8 cellular contexts compared by ENCODE assay signal in genomic region chr9:127786773-127787123, GRCh38. TPM values are rescaled to one million over a fixed set of nuclear protein-coding genes. Genes with fewer than 3 reads are reported as not detected.
A peak's percentile ranks its signal among the peaks of the same experiment; 100 is the strongest.
DNase-seq lines count a peak whose midpoint lies in the region; ATAC-seq, FAIRE-seq and TF ChIP-seq lines count a peak whose summit lies in the region.

No MANE protein-coding gene starts in this region.

- RAD21 ChIA-PET in HCT116 (lab: Charles Lee; ENCODE audit: low non-redundant PET in 1 of 2, low total read pairs in 2 of 2, uncharacterized antibody in 2 of 2, unreplicated experiment in 2 of 2) = no interaction called here

- no peaks in the 10 kb centered on the region for H3K27me3 ChIP-seq in HCT116 (ENCODE audit: insufficient read depth, low read length)
- H3K27me3 ChIP-seq in K562 (ENCODE audit: control insufficient read depth in 2 of 2, insufficient read depth in 2 of 2, low read length in 2 of 2) = no peaks in the 10 kb centered on the region
- H3K27me3 ChIP-seq in mesendoderm (ENCODE audit: insufficient read depth, low read length, poor library complexity) = no peaks in the 10 kb centered on the region

- peaks cover 11% of the 10 kb centered on the region; the same call in 2 of the 3 replicates for H3K4me1 ChIP-seq in A549
- H3K4me1 ChIP-seq in HCT116 (ENCODE audit: control insufficient read depth in 1 of 2, insufficient read depth in 2 of 2, low read length in 2 of 2) = peaks cover 11 to 14% of the 10 kb centered on the region in 2 experiments; a peak in 3 of 4 replicates
- peaks cover 7 to 36% of the 10 kb centered on the region in 2 experiments; a peak in 4 of 5 replicates for H3K4me1 ChIP-seq in K562 (replicated peaks in 1 of 2; ENCODE audit: control insufficient read depth in 2 of 2, insufficient read depth in 2 of 2, low read length in 2 of 2)
- peaks cover 3% of the 10 kb centered on the region for H3K4me1 ChIP-seq in mesendoderm (ENCODE audit: control insufficient read depth, low read depth, low read length)

- no peak overlapping the region for H4K5ac ChIP-seq in mesendoderm (ENCODE audit: low read length)

- 0% methylated on average over 12 of the region's 12 CpGs for WGBS in A549 (ENCODE audit: missing lambda C conversion rate)
- WGBS in K562 (ENCODE audit: insufficient coverage, low coverage, missing lambda C conversion rate) = 0% methylated on average over 12 of the region's 12 CpGs
- no CpG with 5 or more reads among the region's 12 CpGs for WGBS in mesendoderm (ENCODE audit: extremely low coverage, insufficient coverage, low lambda C conversion rate)

- intact Hi-C loops in HCT116 (cut with micrococcal nuclease) (loop anchor here (5.0 kb wide), 1 partner anchor 131 kb away; the partner anchor contains the start of gene ST6GALNAC4), K562 (cut with micrococcal nuclease) (no loop called here)

- no peaks in the 10 kb centered on the region for H3K9me2 ChIP-seq in HCT116 (ENCODE audit: insufficient read depth)

- H3K18ac ChIP-seq in mesendoderm (ENCODE audit: low read length) = no peak overlapping the region

- no peaks in the 10 kb centered on the region for H3K9me1 ChIP-seq in K562 (ENCODE audit: control insufficient read depth, insufficient read depth, low read length)

- H4K20me1 ChIP-seq in HCT116 (ENCODE audit: insufficient read depth) (peaks cover 31% of the 10 kb centered on the region; the same call in 1 of the 2 replicates), K562 (replicated peaks; ENCODE audit: control insufficient read depth, insufficient read depth, low read length) (peaks cover 29% of the 10 kb centered on the region)

- no peaks in the 10 kb centered on the region for H3K9me3 ChIP-seq in A549
- no peaks in the 10 kb centered on the region for H3K9me3 ChIP-seq in HCT116 (ENCODE audit: control insufficient read depth in 1 of 2, insufficient read depth in 1 of 2, low read depth in 1 of 2, low read length in 2 of 2)
- H3K9me3 ChIP-seq in K562 (replicated peaks; ENCODE audit: control insufficient read depth, insufficient read depth, low read depth, low read length) = no peaks in the 10 kb centered on the region

- no peak overlapping the region for H3K23ac ChIP-seq in mesendoderm (ENCODE audit: low read length)

- no peak overlapping the region for H2AK5ac ChIP-seq in mesendoderm (ENCODE audit: low read length)

- FAIRE-seq in A549 (lab: Jason Lieb, UNC) = no peak
- no peak for FAIRE-seq in K562 (lab: Jason Lieb, UNC)

- H3K56ac ChIP-seq in mesendoderm (ENCODE audit: low read length) = peak overlapping the region; percentile 93

- H3K9ac ChIP-seq in HCT116 (ENCODE audit: low read length) (peak overlapping the region; percentile 89), K562 (ENCODE audit: insufficient read depth in 1 of 2, low read depth in 2 of 2, low read length in 2 of 2) (peak overlapping the region; percentile 90 to 96), mesendoderm (ENCODE audit: low read length) (peak overlapping the region; percentile 93)

- TF ChIP-seq EP300 in A549 (IDR thresholded peaks at IDR 0.05) (no peak), K562 (IDR thresholded peaks at IDR 0.05; ENCODE audit: low read length) (no peak)

- H3K4me3 ChIP-seq in A549 (peak overlapping the region; percentile 88), HCT116 (replicated peaks in 1 of 2; ENCODE audit: low read depth in 1 of 2, low read length in 2 of 2) (peak overlapping the region; percentile 76 to 90), K562 (peak overlapping the region; percentile 99), mesendoderm (ENCODE audit: low read length) (peak overlapping the region; percentile 91)

- no peak overlapping the region for H2BK5ac ChIP-seq in mesendoderm (ENCODE audit: low read length)

- H3K4me2 ChIP-seq in A549 (peak overlapping the region; percentile 79), HCT116 (ENCODE audit: low read length) (peak overlapping the region; percentile 87), K562 (ENCODE audit: insufficient read depth, low read length) (peak overlapping the region; percentile 77), mesendoderm (ENCODE audit: low read length) (peak overlapping the region; percentile 55)

- peak; percentile 50 for TF ChIP-seq CTCF in A549 (IDR thresholded peaks at IDR 0.05)
- TF ChIP-seq CTCF in HCT116 (IDR thresholded peaks at IDR 0.05 in 2 of 3, conservative IDR thresholded peaks at IDR 0.05 in 1 of 3; ENCODE audit: borderline replicate concordance in 1 of 3, insufficient read depth in 1 of 3, low read depth in 2 of 3, low read length in 2 of 3) = peak in 2 of 3 experiments; percentile 41 to 57; a peak in 3 of 6 replicates
- TF ChIP-seq CTCF in K562 (IDR thresholded peaks at IDR 0.05 in 2 of 3, conservative IDR thresholded peaks at IDR 0.05 in 1 of 3; ENCODE audit: insufficient read depth in 2 of 3, low read depth in 1 of 3, low read length in 3 of 3) = peak; percentile 20 to 66 (median 45); a peak in 5 of 6 replicates

- CTCF ChIA-PET in A549 (lab: Yijun Ruan, JAX) = interaction anchor here (0.6 to 12.1 kb wide), 18 partner anchors 8 to 200 kb away, joined by 3 to 157 read pairs (median 5); partner anchors contain the start of genes FPGS and TOR2A
- CTCF ChIA-PET in HCT116 (lab: Charles Lee) = no interaction called here
- CTCF ChIA-PET in K562 (lab: Yijun Ruan, JAX; ENCODE audit: low intra/inter-chr PET ratio) = interaction anchor here (4.0 to 4.8 kb wide), 2 partner anchors 52 to 83 kb away, joined by 34 to 46 read pairs; partner anchors contain the start of gene TOR2A

- H4K8ac ChIP-seq in mesendoderm (ENCODE audit: low read depth, low read length) = no peak overlapping the region

- no peak overlapping the region for H2BK15ac ChIP-seq in mesendoderm (replicated peaks; ENCODE audit: low read depth)

- H3K79me2 ChIP-seq in HCT116 (ENCODE audit: insufficient read depth, low read length) = peaks cover 50% of the 10 kb centered on the region
- peaks cover 45% of the 10 kb centered on the region for H3K79me2 ChIP-seq in K562 (ENCODE audit: control insufficient read depth, insufficient read depth, low read length)
- H3K79me2 ChIP-seq in mesendoderm (ENCODE audit: control insufficient read depth, insufficient read depth, low read length) = peaks cover 32% of the 10 kb centered on the region

- H2AFZ ChIP-seq in HCT116 (ENCODE audit: low read depth, low read length, poor library complexity, severe bottlenecking) (no peak overlapping the region), K562 (ENCODE audit: low read depth, low read length) (no peak overlapping the region)

- no peak for DNase-seq in A549 (ENCODE audit: low read depth in 1 of 2, low spot score in 1 of 2)
- no peak for DNase-seq in HCT116 (ENCODE audit: low read depth, low spot score)
- DNase-seq in K562 (ENCODE audit: extremely low read depth in 1 of 4, low spot score in 3 of 4) = no peak
- no peak for DNase-seq in mesendoderm
- DNase-seq in activated effector memory CD4-positive, alpha-beta T cell treated with anti-CD3 and anti-CD28 coated beads, Interleukin-2, amount 50 U/mL, for 16 hours = no peak

- ATAC-seq in A549 (peak in 1 of 2 experiments; percentile 7; a peak in 3 of 6 replicates), HCT116 (no peak), K562 (peak; percentile 2; the same call in 2 of the 3 replicates), HG02798 (IDR thresholded peaks at IDR 0.05; ENCODE audit: poor library complexity, unreplicated experiment) (no peak), HG03469 (IDR thresholded peaks at IDR 0.05; ENCODE audit: unreplicated experiment) (no peak), GM18498 (IDR thresholded peaks at IDR 0.05; ENCODE audit: unreplicated experiment) (no peak)

- TF ChIP-seq POLR2A in A549 (IDR thresholded peaks at IDR 0.05; ENCODE audit: low read length) (no peak), HCT116 (IDR thresholded peaks at IDR 0.05; ENCODE audit: borderline replicate concordance, extremely low read depth, insufficient read depth, insufficient read length) (no peak), K562 (conservative IDR thresholded peaks at IDR 0.05) (no peak)

- H3K36me3 ChIP-seq in HCT116 (ENCODE audit: control insufficient read depth in 1 of 2, insufficient read depth in 2 of 2, low read length in 2 of 2) = peaks cover 35 to 47% of the 10 kb centered on the region in 2 experiments
- H3K36me3 ChIP-seq in K562 (ENCODE audit: control insufficient read depth, insufficient read depth, low read length) = peaks cover 49% of the 10 kb centered on the region
- H3K36me3 ChIP-seq in mesendoderm (ENCODE audit: control insufficient read depth, insufficient read depth, low read length) = peaks cover 34% of the 10 kb centered on the region

- H3K27ac ChIP-seq in A549 (peak overlapping the region; percentile 94 to 99), HCT116 (ENCODE audit: low read depth, low read length) (peak overlapping the region; percentile 98), K562 (ENCODE audit: extremely low read depth, low read depth, low read length) (peak overlapping the region; percentile 93), mesendoderm (ENCODE audit: low read depth, low read length) (peak overlapping the region; percentile 99)

- POLR2A ChIA-PET in A549 (lab: Yijun Ruan, JAX) (no interaction called here), HCT116 (lab: Charles Lee) (no interaction called here), K562 (lab: Yijun Ruan, JAX) (no interaction called here)

- BruUV-seq in HCT116 (replicated peaks; lab: Mats Ljungman, UMichigan) (no TSS peak), K562 (replicated peaks; lab: Mats Ljungman, UMichigan) (no TSS peak)

- peak in 1 of 2 experiments; percentile 39; a peak in 2 of 5 replicates for TF ChIP-seq RAD21 in A549 (conservative IDR thresholded peaks at IDR 0.05 in 1 of 2, IDR thresholded peaks at IDR 0.05 in 1 of 2)
- TF ChIP-seq RAD21 in HCT116 (IDR thresholded peaks at IDR 0.05; ENCODE audit: low read depth) = no peak
- peak; percentile 25 to 57 for TF ChIP-seq RAD21 in K562 (CRISPR knock-in tag; conservative IDR thresholded peaks at IDR 0.05 in 1 of 2, IDR thresholded peaks at IDR 0.05 in 1 of 2)

- no peak overlapping the region for H2BK120ac ChIP-seq in mesendoderm (ENCODE audit: low read depth, low read length)

- in situ Hi-C loops in K562 (cut with MboI) = no loop called here

- H3K79me1 ChIP-seq in mesendoderm (ENCODE audit: low read length) = peaks cover 26% of the 10 kb centered on the region

- H3K4ac ChIP-seq in mesendoderm (ENCODE audit: low read depth, low read length) = no peak overlapping the region

RNA-seq across cellular contexts. Expression of gene CDK9, which starts 0.9 kb away (rescaled TPM):
- polyA plus RNA-seq in A549 (2011; rRNA removed) (45.7 and 46.7 TPM in 2 replicates), A549 (2017; fragmentation: RNase III; extraction: RNeasy Plus Mini Kit Qiagen cat#74134 plus additional on column Dnase treatment) (35.3 to 46.2 TPM (median 43.8 TPM) in 3 replicates), K562 (2011; rRNA removed) (44.6 and 51.9 TPM in 2 replicates), K562 (2014; fragmentation: Illumina TruSeq; extraction: Trizol) (54.1 and 60.5 TPM in 2 replicates), K562 (2014; fragmentation: Nextera tagmentation; extraction: Ambion mirVana) (1 to 10 TPM; 4.2 to 5.0 TPM), K562 (2014; rRNA removed) (34.7 and 42.6 TPM in 2 replicates)
- polyA plus RNA-seq in A549 (2012; cell fraction: cytosol; rRNA removed) = 54.0 and 66.1 TPM in 2 replicates
- 121 and 140 TPM in 2 replicates for polyA plus RNA-seq in A549 (2012; cell fraction: nucleus; rRNA removed)
- 50.3 and 61.2 TPM in 2 replicates for polyA minus RNA-seq in A549 (2011; rRNA and poly(A)+ RNA removed)
- total RNA-seq in HCT116 (2021; ENCODE audit: unreplicated experiment) (102 TPM), K562 (2014; rRNA removed) (33.0 and 36.7 TPM in 2 replicates), K562 (2014; rRNA removed; fragmentation: Illumina TruSeq; extraction: Trizol) (27.5 and 27.9 TPM in 2 replicates), K562 (2015; rRNA removed; fragmentation: Illumina TruSeq; extraction: Trizol) (28.1 and 29.8 TPM in 2 replicates), K562 (2021) (75.2 and 78.6 TPM in 2 replicates)
- polyA plus RNA-seq in HCT116 (2012) = 73.7 and 74.4 TPM in 2 replicates
- 56.0 and 127 TPM in 2 replicates for total RNA-seq in K562 (2011; cell fraction: chromatin; rRNA removed; ENCODE audit: low replicate concordance)
- 76.7 and 85.9 TPM in 2 replicates for total RNA-seq in K562 (2011; cell fraction: nucleolus; rRNA removed)
- total RNA-seq in K562 (2011; cell fraction: nucleoplasm; rRNA removed) = 52.5 and 57.5 TPM in 2 replicates
- 44.4 and 58.1 TPM in 2 replicates for polyA plus RNA-seq in K562 (2011; cell fraction: cytosol; rRNA removed)
- polyA plus RNA-seq in K562 (2011; cell fraction: nucleus; rRNA removed) = 121 and 155 TPM in 2 replicates
- 52.1 and 60.8 TPM in 2 replicates for polyA plus RNA-seq in K562 (2012)
- polyA minus RNA-seq in K562 (2011; rRNA and poly(A)+ RNA removed) = 45.5 and 76.0 TPM in 2 replicates
- polyA minus RNA-seq in K562 (2011; cell fraction: cytosol; rRNA and poly(A)+ RNA removed) = 25.9 and 42.3 TPM in 2 replicates
- polyA minus RNA-seq in K562 (2011; cell fraction: nucleus; rRNA and poly(A)+ RNA removed) = 31.0 and 33.8 TPM in 2 replicates
- 50.9 TPM for polyA plus RNA-seq in mesendoderm (2013, experiment 1 of 2)
- polyA plus RNA-seq in mesendoderm (2013, experiment 2 of 2) = 48.8 TPM

RNA-seq across cellular contexts. Expression of gene SH2D3C, which starts 8.3 kb away (rescaled TPM):
- polyA plus RNA-seq in A549 (2011; rRNA removed) (0.06 and 0.11 TPM in 2 replicates), A549 (2017; fragmentation: RNase III; extraction: RNeasy Plus Mini Kit Qiagen cat#74134 plus additional on column Dnase treatment) (0.04 to 0.08 TPM (median 0.06 TPM) in 3 replicates), K562 (2011; rRNA removed) (0.22 and 1.3 TPM in 2 replicates), K562 (2014; fragmentation: Illumina TruSeq; extraction: Trizol) (0.19 and 0.29 TPM in 2 replicates), K562 (2014; fragmentation: Nextera tagmentation; extraction: Ambion mirVana) (under 1 TPM in 1 of 2 experiments, not detected in 1; 0.03 TPM), K562 (2014; rRNA removed) (0.21 and 0.38 TPM in 2 replicates)
- 0.04 and 0.12 TPM in 2 replicates for polyA plus RNA-seq in A549 (2012; cell fraction: cytosol; rRNA removed)
- 0.12 TPM in 1 of 2 replicates, not detected in the other for polyA plus RNA-seq in A549 (2012; cell fraction: nucleus; rRNA removed)
- 0.33 TPM in 1 of 2 replicates, not detected in the other for polyA minus RNA-seq in A549 (2011; rRNA and poly(A)+ RNA removed)
- total RNA-seq in HCT116 (2021; ENCODE audit: unreplicated experiment) (1.3 TPM), K562 (2014; rRNA removed) (0.29 and 1.2 TPM in 2 replicates), K562 (2014; rRNA removed; fragmentation: Illumina TruSeq; extraction: Trizol) (0.11 and 0.19 TPM in 2 replicates), K562 (2015; rRNA removed; fragmentation: Illumina TruSeq; extraction: Trizol) (0.29 and 0.34 TPM in 2 replicates), K562 (2021) (0.83 and 0.89 TPM in 2 replicates)
- 1.3 and 1.4 TPM in 2 replicates for polyA plus RNA-seq in HCT116 (2012)
- total RNA-seq in K562 (2011; cell fraction: chromatin; rRNA removed; ENCODE audit: low replicate concordance) = 0.77 and 4.1 TPM in 2 replicates
- total RNA-seq in K562 (2011; cell fraction: nucleolus; rRNA removed) = 0.92 and 1.2 TPM in 2 replicates
- 0.88 and 1.3 TPM in 2 replicates for total RNA-seq in K562 (2011; cell fraction: nucleoplasm; rRNA removed)
- polyA plus RNA-seq in K562 (2011; cell fraction: cytosol; rRNA removed) = 0.86 and 1.3 TPM in 2 replicates
- polyA plus RNA-seq in K562 (2011; cell fraction: nucleus; rRNA removed) = 1.5 TPM in 2 replicates
- 1.2 and 2.2 TPM in 2 replicates for polyA plus RNA-seq in K562 (2012)
- 0.42 and 0.46 TPM in 2 replicates for polyA minus RNA-seq in K562 (2011; rRNA and poly(A)+ RNA removed)
- 2.4 TPM in 1 of 2 replicates, not detected in the other for polyA minus RNA-seq in K562 (2011; cell fraction: cytosol; rRNA and poly(A)+ RNA removed)
- 0.94 and 1.00 TPM in 2 replicates for polyA minus RNA-seq in K562 (2011; cell fraction: nucleus; rRNA and poly(A)+ RNA removed)
- polyA plus RNA-seq in mesendoderm (2013, experiment 1 of 2) = 2.0 TPM
- 2.3 TPM for polyA plus RNA-seq in mesendoderm (2013, experiment 2 of 2)

RNA-seq across cellular contexts. Expression of gene FPGS, which starts 15.9 kb away (rescaled TPM):
- 28.8 and 33.4 TPM in 2 replicates for polyA plus RNA-seq in A549 (2011; rRNA removed)
- 58.4 and 73.6 TPM in 2 replicates for polyA plus RNA-seq in A549 (2012; cell fraction: cytosol; rRNA removed)
- polyA plus RNA-seq in A549 (2012; cell fraction: nucleus; rRNA removed) = 162 and 204 TPM in 2 replicates
- polyA plus RNA-seq in A549 (2017; fragmentation: RNase III; extraction: RNeasy Plus Mini Kit Qiagen cat#74134 plus additional on column Dnase treatment) = 48.5 to 54.3 TPM (median 48.5 TPM) in 3 replicates
- polyA minus RNA-seq in A549 (2011; rRNA and poly(A)+ RNA removed) = 49.9 and 61.5 TPM in 2 replicates
- 70.6 TPM for total RNA-seq in HCT116 (2021; ENCODE audit: unreplicated experiment)
- polyA plus RNA-seq in HCT116 (2012) = 57.9 and 59.2 TPM in 2 replicates
- 82.8 and 192 TPM in 2 replicates for total RNA-seq in K562 (2011; cell fraction: chromatin; rRNA removed; ENCODE audit: low replicate concordance)
- total RNA-seq in K562 (2011; cell fraction: nucleolus; rRNA removed) = 117 and 131 TPM in 2 replicates
- total RNA-seq in K562 (2011; cell fraction: nucleoplasm; rRNA removed) = 76.6 and 93.6 TPM in 2 replicates
- total RNA-seq in K562 (2014; rRNA removed) = 77.1 and 91.1 TPM in 2 replicates
- total RNA-seq in K562 (2014; rRNA removed; fragmentation: Illumina TruSeq; extraction: Trizol) = 19.7 and 32.6 TPM in 2 replicates
- total RNA-seq in K562 (2015; rRNA removed; fragmentation: Illumina TruSeq; extraction: Trizol) = 52.9 and 54.0 TPM in 2 replicates
- 85.1 and 90.2 TPM in 2 replicates for total RNA-seq in K562 (2021)
- 59.2 and 65.5 TPM in 2 replicates for polyA plus RNA-seq in K562 (2011; rRNA removed)
- polyA plus RNA-seq in K562 (2011; cell fraction: cytosol; rRNA removed) = 77.6 and 147 TPM in 2 replicates
- polyA plus RNA-seq in K562 (2011; cell fraction: nucleus; rRNA removed) = 83.8 and 119 TPM in 2 replicates
- 59.3 and 62.8 TPM in 2 replicates for polyA plus RNA-seq in K562 (2012)
- 86.4 and 87.8 TPM in 2 replicates for polyA plus RNA-seq in K562 (2014; fragmentation: Illumina TruSeq; extraction: Trizol)
- 1 to 10 TPM in 1 of 2 experiments, under 1 TPM in 1; 0.84 to 2.0 TPM for polyA plus RNA-seq in K562 (2014; fragmentation: Nextera tagmentation; extraction: Ambion mirVana)
- polyA plus RNA-seq in K562 (2014; rRNA removed) = 61.4 and 63.1 TPM in 2 replicates
- polyA minus RNA-seq in K562 (2011; rRNA and poly(A)+ RNA removed) = 31.3 and 52.3 TPM in 2 replicates
- 47.3 and 50.9 TPM in 2 replicates for polyA minus RNA-seq in K562 (2011; cell fraction: cytosol; rRNA and poly(A)+ RNA removed)
- polyA minus RNA-seq in K562 (2011; cell fraction: nucleus; rRNA and poly(A)+ RNA removed) = 28.5 and 31.4 TPM in 2 replicates
- polyA plus RNA-seq in mesendoderm (2013, experiment 1 of 2) = 34.2 TPM
- polyA plus RNA-seq in mesendoderm (2013, experiment 2 of 2) = 34.4 TPM

RNA-seq across cellular contexts. Expression of gene TOR2A, which starts 51.7 kb away (rescaled TPM):
- 4.9 and 5.5 TPM in 2 replicates for polyA plus RNA-seq in A549 (2011; rRNA removed)
- 15.0 and 22.1 TPM in 2 replicates for polyA plus RNA-seq in A549 (2012; cell fraction: cytosol; rRNA removed)
- 19.8 and 27.2 TPM in 2 replicates for polyA plus RNA-seq in A549 (2012; cell fraction: nucleus; rRNA removed)
- 9.4 to 9.6 TPM (median 9.5 TPM) in 3 replicates for polyA plus RNA-seq in A549 (2017; fragmentation: RNase III; extraction: RNeasy Plus Mini Kit Qiagen cat#74134 plus additional on column Dnase treatment)
- 4.1 and 5.1 TPM in 2 replicates for polyA minus RNA-seq in A549 (2011; rRNA and poly(A)+ RNA removed)
- 12.0 TPM for total RNA-seq in HCT116 (2021; ENCODE audit: unreplicated experiment)
- 16.3 and 18.4 TPM in 2 replicates for polyA plus RNA-seq in HCT116 (2012)
- 7.9 and 25.4 TPM in 2 replicates for total RNA-seq in K562 (2011; cell fraction: chromatin; rRNA removed; ENCODE audit: low replicate concordance)
- 33.0 and 44.0 TPM in 2 replicates for total RNA-seq in K562 (2011; cell fraction: nucleolus; rRNA removed)
- 22.6 and 27.5 TPM in 2 replicates for total RNA-seq in K562 (2011; cell fraction: nucleoplasm; rRNA removed)
- total RNA-seq in K562 (2014; rRNA removed) = 21.3 and 23.5 TPM in 2 replicates
- total RNA-seq in K562 (2014; rRNA removed; fragmentation: Illumina TruSeq; extraction: Trizol) = 3.0 and 3.7 TPM in 2 replicates
- 11.1 and 12.0 TPM in 2 replicates for total RNA-seq in K562 (2015; rRNA removed; fragmentation: Illumina TruSeq; extraction: Trizol)
- total RNA-seq in K562 (2021) = 25.9 and 28.3 TPM in 2 replicates
- 8.4 and 15.0 TPM in 2 replicates for polyA plus RNA-seq in K562 (2011; rRNA removed)
- 20.5 and 35.0 TPM in 2 replicates for polyA plus RNA-seq in K562 (2011; cell fraction: cytosol; rRNA removed)
- polyA plus RNA-seq in K562 (2011; cell fraction: nucleus; rRNA removed) = 34.3 and 45.7 TPM in 2 replicates
- 20.6 and 50.6 TPM in 2 replicates for polyA plus RNA-seq in K562 (2012)
- 15.7 and 22.6 TPM in 2 replicates for polyA plus RNA-seq in K562 (2014; fragmentation: Illumina TruSeq; extraction: Trizol)
- polyA plus RNA-seq in K562 (2014; fragmentation: Nextera tagmentation; extraction: Ambion mirVana) = 1 to 10 TPM in 1 of 2 experiments, under 1 TPM in 1; 0.80 to 1.1 TPM
- 22.5 and 27.2 TPM in 2 replicates for polyA plus RNA-seq in K562 (2014; rRNA removed)
- polyA minus RNA-seq in K562 (2011; rRNA and poly(A)+ RNA removed) = 2.8 and 3.6 TPM in 2 replicates
- polyA minus RNA-seq in K562 (2011; cell fraction: cytosol; rRNA and poly(A)+ RNA removed) = 11.3 and 18.2 TPM in 2 replicates
- polyA minus RNA-seq in K562 (2011; cell fraction: nucleus; rRNA and poly(A)+ RNA removed) = 12.5 and 19.1 TPM in 2 replicates
- 11.5 TPM for polyA plus RNA-seq in mesendoderm (2013, experiment 1 of 2)
- 12.2 TPM for polyA plus RNA-seq in mesendoderm (2013, experiment 2 of 2)

Comparison
In these comparisons a context has a peak if more than half of its experiments do, and no peak if none do; other contexts are left out.
1. Of the 35 proteins assayed by ChIP-seq in both K562 and A549: peak only in K562: none; only in A549: none; in both: CTCF and SMC3; in neither: 32; mixed calls (peak in some experiments, not most) for 1.